ENCODE assay signal across 9 cellular contexts in the genomic region with DNA sequence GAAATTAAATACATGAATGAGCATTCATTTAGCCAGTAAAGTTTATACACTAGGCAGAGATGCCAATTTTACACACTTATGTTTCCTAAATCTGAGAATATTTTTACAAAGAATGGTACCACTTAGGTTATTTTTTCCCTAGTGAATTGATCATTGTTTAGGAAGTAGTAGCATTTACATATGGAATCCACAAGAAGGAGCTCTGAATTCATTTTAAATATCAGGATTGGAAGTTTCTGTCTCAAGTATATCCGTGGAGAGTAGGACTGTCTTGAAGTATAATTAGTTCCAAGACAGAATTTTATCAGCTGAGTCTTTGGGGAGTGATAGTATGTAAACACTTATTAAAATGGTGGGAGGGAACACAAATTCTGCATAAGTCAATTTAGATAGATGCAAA.
DNase-seq lines count a peak whose midpoint lies in the region; ATAC-seq, FAIRE-seq and TF ChIP-seq lines count a peak whose summit lies in the region.
"Had no signal": no experiment of that assay in that cellular context is flagged by ENCODE, and none has a peak within 500 bp of the region (broad histone marks: within the 10 kb centered on the region; RNA-seq: fewer than 3 reads in every experiment).

No MANE protein-coding gene starts in this region.

- FAIRE-seq in endometrium (lab: Jason Lieb, UNC) = peak; percentile 93

- DNase-seq in GM23338 (ENCODE audit: low spot score) (peak; percentile 32), NCI-H82 (lab: John Stamatoyannopoulos, UW) (peak; percentile 47), neuronal stem cell (ENCODE audit: low spot score) (no peak), gastrocnemius medialis (no peak), D341Med (ENCODE audit: low spot score) (no peak)
- no peak for DNase-seq in T-helper 2 cell treated with Interferon-gamma antibody and Interleukin-4, amounts not matched to agents 5 μg/mL and 100 μg/mL, for 36 hours (ENCODE audit: low spot score)

- H3K4ac ChIP-seq in neuronal stem cell (ENCODE audit: low read length) = no peak overlapping the region

- intact Hi-C loops in gastrocnemius medialis (cut with DNase I; ENCODE audit: low total_unique reads) = no loop called here

- H3K9me2 ChIP-seq in GM23338 (ENCODE audit: insufficient read depth) = peaks cover 4% of the 10 kb centered on the region; the same call in 1 of the 2 replicates

- no peak overlapping the region for H3K14ac ChIP-seq in neuronal stem cell (ENCODE audit: low read length)

- no peak overlapping the region for H2AK5ac ChIP-seq in neuronal stem cell (ENCODE audit: low read depth, low read length)

- no peaks in the 10 kb centered on the region for H3K9me3 ChIP-seq in neuronal stem cell (replicated peaks in 1 of 2; ENCODE audit: control insufficient read depth in 2 of 2, insufficient read depth in 1 of 2, low read depth in 1 of 2, low read length in 2 of 2)
- no peaks in the 10 kb centered on the region for H3K9me3 ChIP-seq in gastrocnemius medialis

- peaks cover 2% of the 10 kb centered on the region for H3K27me3 Mint-ChIP-seq in GM23338 (ENCODE audit: insufficient read depth, low read depth, poor library complexity)
- no peaks in the 10 kb centered on the region for H3K27me3 Mint-ChIP-seq in T-helper 2 cell treated with Interferon-gamma antibody and Interleukin-4, amounts not matched to agents 5 μg/mL and 100 μg/mL, for 36 hours (ENCODE audit: low read depth)

- no peak overlapping the region for H3K23ac ChIP-seq in neuronal stem cell (ENCODE audit: low read depth, low read length, poor library complexity)

- H3F3A ChIP-seq in GM23338 (replicated peaks; ENCODE audit: low read depth) = no peaks in the 10 kb centered on the region

- H3K79me2 ChIP-seq in GM23338 (replicated peaks; ENCODE audit: insufficient read depth) = no peaks in the 10 kb centered on the region

- peaks cover 12% of the 10 kb centered on the region for H3K36me3 Mint-ChIP-seq in GM23338 (ENCODE audit: low read depth)
- no peaks in the 10 kb centered on the region for H3K36me3 Mint-ChIP-seq in T-helper 2 cell treated with Interferon-gamma antibody and Interleukin-4, amounts not matched to agents 5 μg/mL and 100 μg/mL, for 36 hours (ENCODE audit: low read depth)

- no peak overlapping the region for H2BK12ac ChIP-seq in neuronal stem cell (ENCODE audit: low read length)

- peak overlapping the region; percentile 20; the same call in 1 of the 2 replicates for H2AFZ ChIP-seq in GM23338
- peak overlapping the region; percentile 13 for H2AFZ ChIP-seq in neuronal stem cell (ENCODE audit: low read length)

- no peak overlapping the region for H3K4me3 Mint-ChIP-seq in GM23338
- H3K4me3 Mint-ChIP-seq in T-helper 2 cell treated with Interferon-gamma antibody and Interleukin-4, amounts not matched to agents 5 μg/mL and 100 μg/mL, for 36 hours = no peak overlapping the region

- H2BK15ac ChIP-seq in neuronal stem cell (ENCODE audit: low read length) = no peak overlapping the region

- no peak overlapping the region for H4K91ac ChIP-seq in neuronal stem cell (ENCODE audit: low read depth, low read length, poor library complexity)

- no CpG with 5 or more reads among the region's 1 CpG for WGBS in neuronal stem cell (ENCODE audit: extremely low coverage in 2 of 2, insufficient read length in 2 of 2, insufficient replicate concordance in 1 of 2), 2 donors

- no peaks in the 10 kb centered on the region for H4K20me1 ChIP-seq in GM23338 (replicated peaks; ENCODE audit: insufficient read depth)

- H3K36me3 ChIP-seq in GM23338 (ENCODE audit: insufficient read depth) (no peaks in the 10 kb centered on the region), neuronal stem cell (replicated peaks in 1 of 2; ENCODE audit: control insufficient read depth in 2 of 2, insufficient read depth in 2 of 2, low read length in 2 of 2) (no peaks in the 10 kb centered on the region), gastrocnemius medialis (no peaks in the 10 kb centered on the region)

- in situ Hi-C loops in gastrocnemius medialis (cut with MboI; ENCODE audit: low sequenced_read_pairs in 4 of 4) = no loop called here

- peaks cover 33% of the 10 kb centered on the region for H3K4me1 Mint-ChIP-seq in GM23338
- H3K4me1 Mint-ChIP-seq in T-helper 2 cell treated with Interferon-gamma antibody and Interleukin-4, amounts not matched to agents 5 μg/mL and 100 μg/mL, for 36 hours (ENCODE audit: low read depth) = no peaks in the 10 kb centered on the region

- no peak overlapping the region for H3K27ac ChIP-seq in GM23338 (ENCODE audit: low read depth)
- no peak overlapping the region for H3K27ac ChIP-seq in neuronal stem cell (replicated peaks; ENCODE audit: low read length)
- H3K27ac ChIP-seq in gastrocnemius medialis = no peak overlapping the region
- H3K27ac ChIP-seq: coronary artery had no signal

- no peak overlapping the region for H2BK5ac ChIP-seq in neuronal stem cell (ENCODE audit: low read length)

- H3K4me2 ChIP-seq in GM23338 = 0 out of 2 replicates have a peak overlapping the region, but pooled peaks have one; percentile 1
- H3K4me2 ChIP-seq in neuronal stem cell (ENCODE audit: insufficient read depth, low read length, poor library complexity, severe bottlenecking) = no peak overlapping the region

- no peak overlapping the region for H3K18ac ChIP-seq in neuronal stem cell (ENCODE audit: low read length)

- ATAC-seq in GM23338 (peak; percentile 45; the same call in 2 of the 3 replicates), gastrocnemius medialis (no peak), HG03354 (IDR thresholded peaks at IDR 0.05; ENCODE audit: poor library complexity, severe bottlenecking, unreplicated experiment) (no peak)

- H3K4me3 ChIP-seq in GM23338 (no peak overlapping the region), neuronal stem cell (ENCODE audit: low read length in 2 of 2) (no peak overlapping the region), gastrocnemius medialis (no peak overlapping the region)
- H3K4me3 ChIP-seq: coronary artery had no signal

- H3K4me1 ChIP-seq in GM23338 (ENCODE audit: insufficient read depth) = peaks cover 29% of the 10 kb centered on the region
- no peaks in the 10 kb centered on the region for H3K4me1 ChIP-seq in neuronal stem cell (ENCODE audit: control insufficient read depth in 2 of 2, insufficient read depth in 1 of 2, low read depth in 1 of 2, low read length in 2 of 2)
- H3K4me1 ChIP-seq in gastrocnemius medialis = no peaks in the 10 kb centered on the region

- no peaks in the 10 kb centered on the region for H3K79me1 ChIP-seq in neuronal stem cell (ENCODE audit: low read depth, low read length)

- no peaks in the 10 kb centered on the region for H3K27me3 ChIP-seq in GM23338 (ENCODE audit: insufficient read depth)
- H3K27me3 ChIP-seq in neuronal stem cell (ENCODE audit: control insufficient read depth in 3 of 3, insufficient read depth in 3 of 3, low read depth in 1 of 3, low read length in 3 of 3) = no peaks in the 10 kb centered on the region
- H3K27me3 ChIP-seq in gastrocnemius medialis = no peaks in the 10 kb centered on the region

- no peak overlapping the region for H4K8ac ChIP-seq in neuronal stem cell (ENCODE audit: low read depth, low read length)

- H2BK120ac ChIP-seq in neuronal stem cell (ENCODE audit: low read depth, low read length) = no peak overlapping the region

- no peak for TF ChIP-seq POLR2A in gastrocnemius medialis (IDR thresholded peaks at IDR 0.05)

- H3K9me3 Mint-ChIP-seq in GM23338 = peaks cover 16% of the 10 kb centered on the region
- H3K9me3 Mint-ChIP-seq in T-helper 2 cell treated with Interferon-gamma antibody and Interleukin-4, amounts not matched to agents 5 μg/mL and 100 μg/mL, for 36 hours = peaks cover 5% of the 10 kb centered on the region

- peak in 1 of 2 experiments; percentile 58; a peak in 3 of 4 replicates for TF ChIP-seq CTCF in GM23338 (conservative IDR thresholded peaks at IDR 0.05; ENCODE audit: low read depth in 2 of 2)
- no peak for TF ChIP-seq CTCF in gastrocnemius medialis (IDR thresholded peaks at IDR 0.05 in 4 of 5, conservative IDR thresholded peaks at IDR 0.05 in 1 of 5)

- H3K27ac Mint-ChIP-seq in GM23338 = no peak overlapping the region
- no peak overlapping the region for H3K27ac Mint-ChIP-seq in T-helper 2 cell treated with Interferon-gamma antibody and Interleukin-4, amounts not matched to agents 5 μg/mL and 100 μg/mL, for 36 hours

- no peak overlapping the region for H3K9ac ChIP-seq in neuronal stem cell (ENCODE audit: low read depth, low read length, poor library complexity)

TF ChIP-seq in GM23338, 12 proteins besides CTCF, POLR2A, EP300 and RAD21 (continues in another document):
- TF ChIP-seq ZNF331 (CRISPR knock-in tag; IDR thresholded peaks at IDR 0.05; ENCODE audit: low read depth) (no peak), CREB1 (CRISPR knock-in tag; IDR thresholded peaks at IDR 0.05; ENCODE audit: low read depth) (no peak)

Comparison
In these comparisons a context has a peak if more than half of its experiments do, and no peak if none do; other contexts are left out.
1. DNase-seq: peak in GM23338 (single experiment) and NCI-H82 (single experiment); none in neuronal stem cell (single experiment), gastrocnemius medialis (0 of 2), T-helper 2 cell treated with Interferon-gamma antibody and Interleukin-4, amounts not matched to agents 5 μg/mL and 100 μg/mL, for 36 hours (single experiment) and D341Med (single experiment).